1 cellular context compared by ENCODE assay signal in the genomic region with DNA sequence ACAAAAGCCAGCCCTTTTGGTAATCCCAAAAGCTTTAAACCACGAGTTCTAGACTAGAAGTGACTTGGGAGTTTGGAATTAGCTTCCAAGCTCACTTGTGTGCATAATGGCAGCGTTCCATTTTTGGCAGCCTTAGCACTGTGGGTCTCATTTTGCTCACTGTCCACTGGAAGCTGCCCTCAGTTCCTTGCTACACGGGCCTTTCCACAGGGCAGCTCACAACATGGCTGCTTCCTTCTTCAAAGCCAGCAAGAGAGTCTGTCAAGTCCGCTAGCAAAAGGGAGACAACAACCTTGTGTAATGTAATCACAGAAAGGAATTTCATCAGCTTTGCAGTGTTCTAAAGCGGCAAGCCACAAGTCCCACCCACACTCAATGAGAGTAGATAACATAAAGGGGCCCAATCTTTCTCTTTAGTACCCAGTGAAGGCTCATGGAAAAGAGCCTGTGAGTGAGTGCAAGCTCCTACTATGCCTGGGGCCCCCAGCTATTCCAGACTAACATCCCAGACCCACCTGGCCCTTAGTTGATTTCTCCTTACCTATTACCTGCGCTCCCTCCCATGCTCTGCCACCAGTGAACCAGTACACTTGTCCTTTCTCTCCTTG.
TF ChIP-seq lines count a peak whose summit lies in the region.

No MANE protein-coding gene starts in this region.

TF ChIP-seq in GM23338, 12 proteins besides CTCF, POLR2A, EP300 and RAD21 (continued from another document):
- TF ChIP-seq ZNF462 (CRISPR knock-in tag; IDR thresholded peaks at IDR 0.05) (no peak), ETS1 (IDR thresholded peaks at IDR 0.05) (no peak), EZH2 (IDR thresholded peaks at IDR 0.05; ENCODE audit: low read depth, unreplicated experiment) (no peak), EZH2phosphoT487 (IDR thresholded peaks at IDR 0.05; ENCODE audit: unreplicated experiment) (no peak), REST (IDR thresholded peaks at IDR 0.05; ENCODE audit: unreplicated experiment) (no peak), ZNF331 (CRISPR knock-in tag; IDR thresholded peaks at IDR 0.05; ENCODE audit: low read depth) (no peak), ZNF114 (CRISPR knock-in tag; IDR thresholded peaks at IDR 0.05) (no peak), CREB1 (CRISPR knock-in tag; IDR thresholded peaks at IDR 0.05; ENCODE audit: low read depth) (no peak)
